Comparison of ENCODE assay signal across 8 cellular contexts in genomic region chr11:73376803-73377629, GRCh38. TPM values are rescaled to one million over a fixed set of nuclear protein-coding genes. Genes with fewer than 3 reads are reported as not detected.
DNase-seq lines count a peak whose midpoint lies in the region; ATAC-seq and TF ChIP-seq lines count a peak whose summit lies in the region.

No MANE protein-coding gene starts in this region.

- H2AFZ ChIP-seq in ACC112 (ENCODE audit: low read length, unreplicated experiment) (peak overlapping the region; percentile 5), osteoblast (ENCODE audit: low read length) (peak overlapping the region; percentile 77)

- DNase-seq in SIG-M5 (lab: John Stamatoyannopoulos, UW) (peak; percentile 8), osteoblast (ENCODE audit: insufficient read length, low spot score, missing footprints) (peak; percentile 98)
- DNase-seq in activated gamma-delta T cell treated with anti-CD3 and anti-CD28 coated beads, Interleukin-2, amount 50 U/mL, for 16 hours (ENCODE audit: low read depth) = peak; percentile 40

- H3K4me1 ChIP-seq in ACC112 (ENCODE audit: control insufficient read depth, insufficient read depth, low read length, unreplicated experiment) (peaks cover 10% of the 10 kb centered on the region), gastroesophageal sphincter (peaks cover 0 to 44% (median 0%) of the 10 kb centered on the region in 3 donors), osteoblast (ENCODE audit: insufficient read depth, low read length) (peaks cover 30% of the 10 kb centered on the region), thymus (ENCODE audit: control insufficient read depth, insufficient read depth, low read length) (peaks cover 11% of the 10 kb centered on the region)

- H3K9me3 ChIP-seq in gastroesophageal sphincter (no peaks in the 10 kb centered on the region), osteoblast (ENCODE audit: low read depth, low read length) (no peaks in the 10 kb centered on the region), thymus (ENCODE audit: control insufficient read depth) (no peaks in the 10 kb centered on the region)

- peak overlapping the region; percentile 97 for H3K4me2 ChIP-seq in osteoblast (ENCODE audit: insufficient read depth, low read length)

- peak overlapping the region; percentile 97 for H3K4me3 ChIP-seq in ACC112 (ENCODE audit: low read depth, low read length)
- H3K4me3 ChIP-seq in gastroesophageal sphincter = peak overlapping the region; percentile 37 to 77
- peak overlapping the region; percentile 95 for H3K4me3 ChIP-seq in osteoblast (ENCODE audit: insufficient read depth, low read length)
- peak overlapping the region; percentile 70 for H3K4me3 ChIP-seq in thymus (ENCODE audit: low read length)

- WGBS in gastroesophageal sphincter (ENCODE audit: low coverage in 1 of 2), 2 donors = 16 to 20% methylated on average over 11 to 21 of the region's 56 CpGs
- WGBS in thymus = 3% methylated on average over 56 of the region's 56 CpGs

- TF ChIP-seq POLR2A in gastroesophageal sphincter (IDR thresholded peaks at IDR 0.05) = no peak

- H3K27ac ChIP-seq in ACC112 (ENCODE audit: low read depth, low read length) (peak overlapping the region; percentile 79), gastroesophageal sphincter (peak overlapping the region; percentile 19 to 89 (median 81)), osteoblast (ENCODE audit: low read depth, low read length) (peak overlapping the region; percentile 95), thymus (ENCODE audit: low read depth) (peak overlapping the region; percentile 70)

- ATAC-seq in GM18868 (IDR thresholded peaks at IDR 0.05; ENCODE audit: unreplicated experiment) (peak; percentile 4), HG03460 (IDR thresholded peaks at IDR 0.05; ENCODE audit: unreplicated experiment) (peak; percentile 23), gastroesophageal sphincter (peak; percentile 24)

- TF ChIP-seq EP300 in gastroesophageal sphincter (IDR thresholded peaks at IDR 0.05) = no peak

- TF ChIP-seq CTCF in gastroesophageal sphincter (IDR thresholded peaks at IDR 0.05) (no peak), osteoblast (IDR thresholded peaks at IDR 0.05; ENCODE audit: extremely low read depth, low read depth, low read length) (no peak)

- no peaks in the 10 kb centered on the region for H3K27me3 ChIP-seq in ACC112 (ENCODE audit: insufficient read depth, low read length)
- no peaks in the 10 kb centered on the region for H3K27me3 ChIP-seq in gastroesophageal sphincter
- H3K27me3 ChIP-seq in osteoblast (ENCODE audit: insufficient read depth, low read length) = no peaks in the 10 kb centered on the region
- no peaks in the 10 kb centered on the region for H3K27me3 ChIP-seq in thymus (ENCODE audit: control insufficient read depth, insufficient read depth)

- H3K79me2 ChIP-seq in ACC112 (ENCODE audit: control insufficient read depth, insufficient read depth, low read length, unreplicated experiment) = peaks cover 56% of the 10 kb centered on the region
- peaks cover 57% of the 10 kb centered on the region for H3K79me2 ChIP-seq in osteoblast (ENCODE audit: insufficient read depth, low read length)

- H3K36me3 ChIP-seq in ACC112 (ENCODE audit: insufficient read depth, low read length) (no peaks in the 10 kb centered on the region), gastroesophageal sphincter (no peaks in the 10 kb centered on the region), osteoblast (ENCODE audit: insufficient read depth, low read length) (no peaks in the 10 kb centered on the region), thymus (ENCODE audit: control insufficient read depth, insufficient read depth) (no peaks in the 10 kb centered on the region)

- H4K20me1 ChIP-seq in osteoblast (ENCODE audit: insufficient read depth, low read length) = peaks cover 26% of the 10 kb centered on the region

RNA-seq across cellular contexts. Expression of gene RELT, which starts 0.8 kb away (rescaled TPM):
- total RNA-seq in gastroesophageal sphincter = 1 to 10 TPM; 2.3 to 5.7 (median 3.5) TPM
- 2.9 and 4.0 TPM in 2 replicates for total RNA-seq in osteoblast
- 9.9 TPM for polyA plus RNA-seq in thymus

Comparison
In these comparisons a context has a peak if more than half of its experiments do, and no peak if none do; other contexts are left out.
1. Peak in every context shown above with its lines: DNase-seq, ATAC-seq, H3K4me3 ChIP-seq and H3K27ac ChIP-seq.
2. DNase-seq: peak in every context shown above with its lines; median percentile 98 in osteoblast; 40 in activated gamma-delta T cell treated with anti-CD3 and anti-CD28 coated beads, Interleukin-2, amount 50 U/mL, for 16 hours; 8 in SIG-M5.